Comparison of ENCODE assay signal across 8 cellular contexts in genomic region chr16:2518823-2519710, GRCh38. TPM values are rescaled to one million over a fixed set of nuclear protein-coding genes. Genes with fewer than 3 reads are reported as not detected.
DNase-seq lines count a peak whose midpoint lies in the region; ATAC-seq and TF ChIP-seq lines count a peak whose summit lies in the region.

No MANE protein-coding gene starts in this region.

- POLR2A ChIA-PET in HCT116 (lab: Charles Lee) = interaction anchor here (0.9 to 1.8 kb wide), 2 partner anchors 13 to 18 kb away, joined by 4 to 6 read pairs; partner anchors contain the start of gene PDPK1

- CTCF ChIA-PET in HCT116 (lab: Charles Lee) = interaction anchor here (1.2 kb wide), 1 partner anchor 324 kb away, joined by 3 read pairs; no protein-coding TSS in a partner anchor

- H3K9ac ChIP-seq in HCT116 (ENCODE audit: low read length) (peak overlapping the region; percentile 32; the same call in 1 of the 2 replicates), adipocyte (ENCODE audit: low read length) (peak overlapping the region; percentile 69)

- no peaks in the 10 kb centered on the region for H3K9me3 ChIP-seq in HCT116 (ENCODE audit: control insufficient read depth in 1 of 2, insufficient read depth in 1 of 2, low read depth in 1 of 2, low read length in 2 of 2)
- H3K9me3 ChIP-seq in adipocyte (ENCODE audit: control insufficient read depth, low read length) = no peaks in the 10 kb centered on the region
- no peaks in the 10 kb centered on the region for H3K9me3 ChIP-seq in left lung

- H3K4me3 ChIP-seq in HCT116 (replicated peaks in 1 of 2; ENCODE audit: low read depth in 1 of 2, low read length in 2 of 2) = no peak overlapping the region
- peak overlapping the region; percentile 44 for H3K4me3 ChIP-seq in adipocyte (ENCODE audit: low read length)
- H3K4me3 ChIP-seq in left lung = peak overlapping the region in 1 of 2 donors; percentile 68

- TF ChIP-seq RAD21 in HCT116 (IDR thresholded peaks at IDR 0.05; ENCODE audit: low read depth) = no peak

- H3K27ac ChIP-seq in HCT116 (ENCODE audit: low read depth, low read length) = peak overlapping the region; percentile 0; the same call in 1 of the 2 replicates
- peak overlapping the region; percentile 79 to 99 for H3K27ac ChIP-seq in left lung

- no peaks in the 10 kb centered on the region for H3K27me3 ChIP-seq in HCT116 (ENCODE audit: insufficient read depth, low read length)
- H3K27me3 ChIP-seq in adipocyte (replicated peaks; ENCODE audit: control insufficient read depth, insufficient read depth, low read length) = no peaks in the 10 kb centered on the region
- H3K27me3 ChIP-seq in left lung = no peaks in the 10 kb centered on the region

- intact Hi-C loops in HCT116 (cut with micrococcal nuclease) = no loop called here
- intact Hi-C loops in left lung (cut with DNase I) = no loop called here

- H3K4me2 ChIP-seq in HCT116 (ENCODE audit: low read length) = peak overlapping the region; percentile 36

- peaks cover 85% of the 10 kb centered on the region for H3K79me2 ChIP-seq in HCT116 (ENCODE audit: insufficient read depth, low read length)

- H3K9me2 ChIP-seq in HCT116 (ENCODE audit: insufficient read depth) = no peaks in the 10 kb centered on the region

- DNase-seq in HCT116 (ENCODE audit: low read depth, low spot score) = no peak
- no peak for DNase-seq in adipocyte (ENCODE audit: low read depth)
- peak in 1 of 2 donors; percentile 80 for DNase-seq in left lung
- DNase-seq in stimulated activated naive CD8-positive, alpha-beta T cell treated with anti-CD3 and anti-CD28 coated beads, Interleukin-15, Interleukin-2, amounts not matched to agents 100 U/mL and 50 U/mL, for 24 hours = peak; percentile 13
- no peak for DNase-seq in pons (ENCODE audit: low spot score)
- no peak for DNase-seq in activated gamma-delta T cell (lab: John Stamatoyannopoulos, UW)
- no peak for DNase-seq in NAMALWA (ENCODE audit: low spot score)

- BruUV-seq in HCT116 (replicated peaks; lab: Mats Ljungman, UMichigan) = no TSS peak

- no peak for TF ChIP-seq POLR2A in HCT116 (IDR thresholded peaks at IDR 0.05; ENCODE audit: borderline replicate concordance, extremely low read depth, insufficient read depth, insufficient read length)

- TF ChIP-seq CTCF in HCT116 (IDR thresholded peaks at IDR 0.05 in 2 of 3, conservative IDR thresholded peaks at IDR 0.05 in 1 of 3; ENCODE audit: borderline replicate concordance in 1 of 3, insufficient read depth in 1 of 3, low read depth in 2 of 3, low read length in 2 of 3) (peak in 1 of 3 experiments; percentile 20; a peak in 1 of 6 replicates), left lung (IDR thresholded peaks at IDR 0.05) (no peak)

- RAD21 ChIA-PET in HCT116 (lab: Charles Lee; ENCODE audit: low non-redundant PET in 1 of 2, low total read pairs in 2 of 2, uncharacterized antibody in 2 of 2, unreplicated experiment in 2 of 2) = no interaction called here

- H3K36me3 ChIP-seq in HCT116 (ENCODE audit: control insufficient read depth in 1 of 2, insufficient read depth in 2 of 2, low read length in 2 of 2) = peaks cover 3 to 11% of the 10 kb centered on the region in 2 experiments; a peak in 1 of 4 replicates
- peaks cover 17% of the 10 kb centered on the region for H3K36me3 ChIP-seq in adipocyte (ENCODE audit: control insufficient read depth, insufficient read depth, low read length, severe bottlenecking)
- peaks cover 0 to 49% of the 10 kb centered on the region in 2 donors for H3K36me3 ChIP-seq in left lung

- peaks cover 19 to 49% of the 10 kb centered on the region in 2 experiments for H3K4me1 ChIP-seq in HCT116 (ENCODE audit: control insufficient read depth in 1 of 2, insufficient read depth in 2 of 2, low read length in 2 of 2)
- peaks cover 54% of the 10 kb centered on the region for H3K4me1 ChIP-seq in adipocyte (ENCODE audit: control insufficient read depth, insufficient read depth, low read length)
- peaks cover 46 to 75% of the 10 kb centered on the region in 2 donors for H3K4me1 ChIP-seq in left lung

- peaks cover 5% of the 10 kb centered on the region; the same call in 1 of the 2 replicates for H4K20me1 ChIP-seq in HCT116 (ENCODE audit: insufficient read depth)

- ATAC-seq in HCT116 (no peak), left lung (no peak), HG03108 (IDR thresholded peaks at IDR 0.05; ENCODE audit: unreplicated experiment) (no peak)
- no peak for ATAC-seq in stimulated activated naive CD8-positive, alpha-beta T cell treated with anti-CD3 and anti-CD28 coated beads, Interleukin-15, Interleukin-2, amounts not matched to agents 100 U/mL and 50 U/mL, for 24 hours

- no peak overlapping the region for H2AFZ ChIP-seq in HCT116 (ENCODE audit: low read depth, low read length, poor library complexity, severe bottlenecking)

TF ChIP-seq in HCT116, 20 proteins besides CTCF, POLR2A, EP300 and RAD21:
- TF ChIP-seq CEBPB (IDR thresholded peaks at IDR 0.05; ENCODE audit: low read depth) (no peak), TCF7L2 (IDR thresholded peaks at IDR 0.05; ENCODE audit: borderline replicate concordance, extremely low read depth, insufficient read depth, insufficient read length) (no peak), EZH2 (IDR thresholded peaks at IDR 0.05) (no peak), YY1 (IDR thresholded peaks at IDR 0.05; ENCODE audit: extremely low read depth, insufficient replicate concordance, low read depth, low read length) (no peak), EGR1 (IDR thresholded peaks at IDR 0.05; ENCODE audit: low read depth) (no peak), EZH2phosphoT487 (IDR thresholded peaks at IDR 0.05; ENCODE audit: borderline replicate concordance) (no peak), ELF1 (IDR thresholded peaks at IDR 0.05; ENCODE audit: borderline replicate concordance, low read depth) (no peak), ATF3 (IDR thresholded peaks at IDR 0.05) (no peak), ZNF274 (IDR thresholded peaks at IDR 0.05; ENCODE audit: low read depth, low read length) (no peak), CBX3 (IDR thresholded peaks at IDR 0.05; ENCODE audit: low read depth) (no peak), SP1 (IDR thresholded peaks at IDR 0.05; ENCODE audit: low read depth) (no peak)

RNA-seq across cellular contexts. Expression of gene AMDHD2, which starts 1.1 kb away (rescaled TPM):
- total RNA-seq in HCT116 (2021; ENCODE audit: unreplicated experiment) (42.9 TPM), left lung (10 to 100 TPM; 45.5 to 62.4 TPM)
- polyA plus RNA-seq in HCT116 (2012) = 12.6 and 16.4 TPM in 2 replicates

RNA-seq across cellular contexts. Expression of gene ATP6V0C, which starts 5.3 kb away (rescaled TPM):
- 187 TPM for total RNA-seq in HCT116 (2021; ENCODE audit: unreplicated experiment)
- polyA plus RNA-seq in HCT116 (2012) = 186 and 193 TPM in 2 replicates
- total RNA-seq in left lung = 100 to 1,000 TPM; 296 to 333 TPM

RNA-seq across cellular contexts. Expression of gene CEMP1, which starts 12.1 kb away (rescaled TPM):
- 0.32 TPM for total RNA-seq in HCT116 (2021; ENCODE audit: unreplicated experiment)
- 2.0 and 3.8 TPM in 2 replicates for polyA plus RNA-seq in HCT116 (2012)
- total RNA-seq in left lung = 1 to 10 TPM in 1 of 2 donors, under 1 TPM in 1; 0.45 to 1.1 TPM

RNA-seq across cellular contexts. Expression of gene PDPK1, which starts 18.8 kb away (rescaled TPM):
- total RNA-seq in HCT116 (2021; ENCODE audit: unreplicated experiment) = 36.1 TPM
- polyA plus RNA-seq in HCT116 (2012) = 12.3 and 20.8 TPM in 2 replicates
- total RNA-seq in left lung = 10 to 100 TPM; 56.4 to 64.8 TPM

RNA-seq across cellular contexts. Expression of gene TBC1D24, which starts 44.1 kb away (rescaled TPM):
- total RNA-seq in HCT116 (2021; ENCODE audit: unreplicated experiment) = 24.6 TPM
- polyA plus RNA-seq in HCT116 (2012) = 8.2 and 8.4 TPM in 2 replicates
- 10 to 100 TPM; 37.1 to 41.4 TPM for total RNA-seq in left lung
